1 cellular context compared by ENCODE assay signal in genomic region chr16:4693296-4693955, GRCh38.
A peak's percentile ranks its signal among the peaks of the same experiment; 100 is the strongest.
TF ChIP-seq lines count a peak whose summit lies in the region.

Gene NUDT16L1, plus strand, starts transcription at chr16:4693562. Its CDS starts 165 bp downstream, at chr16:4693727.

TF ChIP-seq in HepG2, 621 proteins besides CTCF, POLR2A, EP300 and RAD21 (continued from another document and continues in another):
- TF ChIP-seq PHF20 (CRISPR knock-in tag; IDR thresholded peaks at IDR 0.05) (peak; percentile 55), ZNF101 (CRISPR knock-in tag; IDR thresholded peaks at IDR 0.05; ENCODE audit: borderline replicate concordance, low read depth) (no peak), RFXAP (CRISPR knock-in tag; IDR thresholded peaks at IDR 0.05; ENCODE audit: borderline replicate concordance) (peak; percentile 42; the same call in 1 of the 2 replicates), ZNF687 (CRISPR knock-in tag; IDR thresholded peaks at IDR 0.05) (peak; percentile 76), RARA (CRISPR knock-in tag; IDR thresholded peaks at IDR 0.05) (no peak), PPARG (CRISPR knock-in tag; conservative IDR thresholded peaks at IDR 0.05) (no peak), TCF12 (IDR thresholded peaks at IDR 0.05) (no peak), TCF12 (CRISPR knock-in tag; IDR thresholded peaks at IDR 0.05) (no peak), ZBTB1 (CRISPR knock-in tag; IDR thresholded peaks at IDR 0.05; ENCODE audit: borderline replicate concordance) (no peak), HMGA1 (CRISPR knock-in tag; conservative IDR thresholded peaks at IDR 0.05) (no peak), ZNF510 (CRISPR knock-in tag; IDR thresholded peaks at IDR 0.05; ENCODE audit: low read depth) (no peak), SRSF1 (optimal IDR thresholded peaks at IDR 0.05; ENCODE audit: low read depth, low read length) (no peak), TMF1 (CRISPR knock-in tag; IDR thresholded peaks at IDR 0.05; ENCODE audit: low read depth) (peak; percentile 47), TIGD3 (CRISPR knock-in tag; IDR thresholded peaks at IDR 0.05; ENCODE audit: borderline replicate concordance) (no peak), CEBPG (CRISPR knock-in tag; IDR thresholded peaks at IDR 0.05) (no peak), ZNF800 (CRISPR knock-in tag; IDR thresholded peaks at IDR 0.05) (no peak), NR2F6 (IDR thresholded peaks at IDR 0.05) (no peak), NR2F6 (CRISPR knock-in tag; IDR thresholded peaks at IDR 0.05) (0 out of 2 replicates have a peak, but pooled peaks have one; percentile 36), ZNF33A (CRISPR knock-in tag; IDR thresholded peaks at IDR 0.05; ENCODE audit: borderline replicate concordance) (no peak), ZNF564 (CRISPR knock-in tag; IDR thresholded peaks at IDR 0.05) (no peak; the same call in 1 of the 2 replicates), TAF15 (IDR thresholded peaks at IDR 0.05; ENCODE audit: low read depth, low read length, poor library complexity, severe bottlenecking) (no peak), ZNF274 (CRISPR knock-in tag; IDR thresholded peaks at IDR 0.05) (no peak), ZNF12 (CRISPR knock-in tag; IDR thresholded peaks at IDR 0.05) (no peak), PHF8 (CRISPR knock-in tag; IDR thresholded peaks at IDR 0.05) (peak; percentile 78), JUNB (CRISPR knock-in tag; IDR thresholded peaks at IDR 0.05; ENCODE audit: borderline replicate concordance) (no peak), GTF3A (CRISPR knock-in tag; conservative IDR thresholded peaks at IDR 0.05) (no peak), ZNF7 (CRISPR knock-in tag; IDR thresholded peaks at IDR 0.05) (no peak), ZNF772 (CRISPR knock-in tag; IDR thresholded peaks at IDR 0.05) (no peak), SMAD1 (CRISPR knock-in tag; IDR thresholded peaks at IDR 0.05; ENCODE audit: borderline replicate concordance, low read depth) (peak; percentile 23; the same call in 1 of the 2 replicates), TBP (CRISPR knock-in tag; IDR thresholded peaks at IDR 0.05) (no peak), ZC3H4 (CRISPR knock-in tag; IDR thresholded peaks at IDR 0.05; ENCODE audit: borderline replicate concordance) (no peak), ZUFSP (CRISPR knock-in tag; IDR thresholded peaks at IDR 0.05; ENCODE audit: borderline replicate concordance) (no peak), ZNF816 (CRISPR knock-in tag; IDR thresholded peaks at IDR 0.05; ENCODE audit: borderline replicate concordance) (no peak), ZNF782 (CRISPR knock-in tag; IDR thresholded peaks at IDR 0.05; ENCODE audit: borderline replicate concordance) (no peak; the same call in 1 of the 2 replicates), CERS6 (CRISPR knock-in tag; IDR thresholded peaks at IDR 0.05) (no peak; the same call in 1 of the 2 replicates), THAP9 (CRISPR knock-in tag; IDR thresholded peaks at IDR 0.05; ENCODE audit: borderline replicate concordance) (no peak), ZNF652 (CRISPR knock-in tag; IDR thresholded peaks at IDR 0.05; ENCODE audit: borderline replicate concordance, low read depth) (no peak), ATF1 (CRISPR knock-in tag; IDR thresholded peaks at IDR 0.05) (no peak)
- TF ChIP-seq, protein P1, sequence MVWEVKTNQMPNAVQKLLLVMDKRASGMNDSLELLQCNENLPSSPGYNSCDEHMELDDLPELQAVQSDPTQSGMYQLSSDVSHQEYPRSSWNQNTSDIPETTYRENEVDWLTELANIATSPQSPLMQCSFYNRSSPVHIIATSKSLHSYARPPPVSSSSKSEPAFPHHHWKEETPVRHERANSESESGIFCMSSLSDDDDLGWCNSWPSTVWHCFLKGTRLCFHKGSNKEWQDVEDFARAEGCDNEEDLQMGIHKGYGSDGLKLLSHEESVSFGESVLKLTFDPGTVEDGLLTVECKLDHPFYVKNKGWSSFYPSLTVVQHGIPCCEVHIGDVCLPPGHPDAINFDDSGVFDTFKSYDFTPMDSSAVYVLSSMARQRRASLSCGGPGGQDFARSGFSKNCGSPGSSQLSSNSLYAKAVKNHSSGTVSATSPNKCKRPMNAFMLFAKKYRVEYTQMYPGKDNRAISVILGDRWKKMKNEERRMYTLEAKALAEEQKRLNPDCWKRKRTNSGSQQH (CRISPR knock-in tag; IDR thresholded peaks at IDR 0.05; ENCODE audit: low read depth): no peak
- TF ChIP-seq, protein P2, sequence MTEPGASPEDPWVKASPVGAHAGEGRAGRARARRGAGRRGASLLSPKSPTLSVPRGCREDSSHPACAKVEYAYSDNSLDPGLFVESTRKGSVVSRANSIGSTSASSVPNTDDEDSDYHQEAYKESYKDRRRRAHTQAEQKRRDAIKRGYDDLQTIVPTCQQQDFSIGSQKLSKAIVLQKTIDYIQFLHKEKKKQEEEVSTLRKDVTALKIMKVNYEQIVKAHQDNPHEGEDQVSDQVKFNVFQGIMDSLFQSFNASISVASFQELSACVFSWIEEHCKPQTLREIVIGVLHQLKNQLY (CRISPR knock-in tag; IDR thresholded peaks at IDR 0.05): no peak
- TF ChIP-seq, protein P3, sequence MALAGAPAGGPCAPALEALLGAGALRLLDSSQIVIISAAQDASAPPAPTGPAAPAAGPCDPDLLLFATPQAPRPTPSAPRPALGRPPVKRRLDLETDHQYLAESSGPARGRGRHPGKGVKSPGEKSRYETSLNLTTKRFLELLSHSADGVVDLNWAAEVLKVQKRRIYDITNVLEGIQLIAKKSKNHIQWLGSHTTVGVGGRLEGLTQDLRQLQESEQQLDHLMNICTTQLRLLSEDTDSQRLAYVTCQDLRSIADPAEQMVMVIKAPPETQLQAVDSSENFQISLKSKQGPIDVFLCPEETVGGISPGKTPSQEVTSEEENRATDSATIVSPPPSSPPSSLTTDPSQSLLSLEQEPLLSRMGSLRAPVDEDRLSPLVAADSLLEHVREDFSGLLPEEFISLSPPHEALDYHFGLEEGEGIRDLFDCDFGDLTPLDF (CRISPR knock-in tag; IDR thresholded peaks at IDR 0.05): no peak
- TF ChIP-seq, protein P4, sequence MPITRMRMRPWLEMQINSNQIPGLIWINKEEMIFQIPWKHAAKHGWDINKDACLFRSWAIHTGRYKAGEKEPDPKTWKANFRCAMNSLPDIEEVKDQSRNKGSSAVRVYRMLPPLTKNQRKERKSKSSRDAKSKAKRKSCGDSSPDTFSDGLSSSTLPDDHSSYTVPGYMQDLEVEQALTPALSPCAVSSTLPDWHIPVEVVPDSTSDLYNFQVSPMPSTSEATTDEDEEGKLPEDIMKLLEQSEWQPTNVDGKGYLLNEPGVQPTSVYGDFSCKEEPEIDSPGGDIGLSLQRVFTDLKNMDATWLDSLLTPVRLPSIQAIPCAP (CRISPR knock-in tag; IDR thresholded peaks at IDR 0.05; ENCODE audit: low read depth): no peak
- TF ChIP-seq, protein P5, sequence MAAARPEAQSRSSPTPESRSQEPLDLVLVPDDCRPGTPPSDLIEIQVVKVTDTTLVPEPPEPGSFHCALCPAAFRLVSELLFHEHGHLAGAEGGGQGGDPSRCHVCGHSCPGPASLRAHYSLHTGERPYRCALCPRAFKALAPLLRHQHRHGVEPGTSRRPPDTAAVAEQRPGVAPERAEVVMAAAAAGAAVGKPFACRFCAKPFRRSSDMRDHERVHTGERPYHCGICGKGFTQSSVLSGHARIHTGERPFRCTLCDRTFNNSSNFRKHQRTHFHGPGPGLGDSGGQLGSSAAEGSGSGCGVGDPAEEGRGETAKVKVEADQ (CRISPR knock-in tag; IDR thresholded peaks at IDR 0.05; ENCODE audit: borderline replicate concordance): no peak
- TF ChIP-seq, protein P6, sequence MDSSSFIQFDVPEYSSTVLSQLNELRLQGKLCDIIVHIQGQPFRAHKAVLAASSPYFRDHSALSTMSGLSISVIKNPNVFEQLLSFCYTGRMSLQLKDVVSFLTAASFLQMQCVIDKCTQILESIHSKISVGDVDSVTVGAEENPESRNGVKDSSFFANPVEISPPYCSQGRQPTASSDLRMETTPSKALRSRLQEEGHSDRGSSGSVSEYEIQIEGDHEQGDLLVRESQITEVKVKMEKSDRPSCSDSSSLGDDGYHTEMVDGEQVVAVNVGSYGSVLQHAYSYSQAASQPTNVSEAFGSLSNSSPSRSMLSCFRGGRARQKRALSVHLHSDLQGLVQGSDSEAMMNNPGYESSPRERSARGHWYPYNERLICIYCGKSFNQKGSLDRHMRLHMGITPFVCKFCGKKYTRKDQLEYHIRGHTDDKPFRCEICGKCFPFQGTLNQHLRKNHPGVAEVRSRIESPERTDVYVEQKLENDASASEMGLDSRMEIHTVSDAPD (CRISPR knock-in tag; IDR thresholded peaks at IDR 0.05): no peak
